22 cellular contexts compared by ENCODE assay signal in the genomic region with DNA sequence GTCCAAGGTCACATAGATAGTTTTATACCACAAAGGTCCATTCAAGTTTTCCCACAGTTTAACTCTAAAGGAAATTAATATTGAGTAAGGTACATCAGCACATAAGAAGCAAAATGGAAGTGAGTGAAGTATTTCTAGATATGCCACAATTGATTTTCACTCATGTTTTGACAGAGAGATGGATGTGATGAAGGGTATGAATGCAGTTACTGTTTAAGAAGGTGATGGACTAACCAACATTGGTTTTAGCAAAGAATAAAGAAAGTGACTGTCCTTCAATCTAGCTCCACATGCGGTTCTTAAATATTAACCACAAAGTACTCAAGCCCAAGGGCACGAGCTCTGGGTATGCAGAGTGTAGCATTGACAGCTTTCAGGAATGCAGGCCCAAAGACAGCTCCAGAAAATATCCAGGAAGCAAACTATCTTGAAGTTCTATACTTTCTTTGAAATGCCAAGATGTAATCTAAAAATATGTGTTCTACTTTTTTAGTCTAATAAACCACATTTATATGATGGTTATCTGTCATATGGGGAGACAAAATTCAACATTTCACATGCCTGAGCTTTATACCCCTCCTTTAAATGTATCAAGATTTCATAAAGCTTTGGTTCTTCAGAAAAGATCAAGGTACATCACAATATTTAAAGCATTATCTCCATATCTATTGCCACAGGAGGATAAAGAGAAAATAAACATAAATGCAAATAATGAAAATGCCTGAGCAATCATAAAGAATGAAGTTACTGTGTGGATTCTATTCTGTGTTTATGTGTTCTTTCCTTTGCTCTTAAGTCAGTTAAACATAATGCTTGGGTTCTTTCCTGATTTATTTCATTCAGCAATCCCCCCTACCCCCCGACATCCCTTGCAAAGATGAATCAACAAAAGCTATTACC. TPM values are rescaled to one million over a fixed set of nuclear protein-coding genes. Genes with fewer than 3 reads are reported as not detected.
DNase-seq lines count a peak whose midpoint lies in the region; ATAC-seq, FAIRE-seq and TF ChIP-seq lines count a peak whose summit lies in the region.
"Had no signal": no experiment of that assay in that cellular context is flagged by ENCODE, and none has a peak within 500 bp of the region (broad histone marks: within the 10 kb centered on the region; RNA-seq: fewer than 3 reads in every experiment).

No MANE protein-coding gene starts in this region.

- H3K79me2 ChIP-seq in mammary epithelial cell (ENCODE audit: insufficient read depth, low read length), result no peaks in the 10 kb centered on the region

- no peak overlapping the region for H3K9ac ChIP-seq in mammary epithelial cell (ENCODE audit: insufficient read depth, low read length)
- H3K9ac ChIP-seq: BLaER1 treated with 17β-estradiol and CSF1 and Interleukin-3, amounts not matched to agents 10 nM and 100 nM had no signal

- TF ChIP-seq POLR2A in body of pancreas (IDR thresholded peaks at IDR 0.05) (no peak), right lobe of liver (IDR thresholded peaks at IDR 0.05) (no peak)

- BruUV-seq in mammary epithelial cell (replicated peaks; lab: Mats Ljungman, UMichigan) (no TSS peak), MCF 10A (replicated peaks; lab: Mats Ljungman, UMichigan) (no TSS peak)

- H3K36me3 ChIP-seq in mammary epithelial cell (ENCODE audit: insufficient read depth, low read length) (no peaks in the 10 kb centered on the region), body of pancreas (replicated peaks in 1 of 2; ENCODE audit: insufficient read depth in 1 of 2, low read depth in 2 of 2) (no peaks in the 10 kb centered on the region), right lobe of liver (no peaks in the 10 kb centered on the region), tibial artery (no peaks in the 10 kb centered on the region), small intestine (ENCODE audit: control insufficient read depth in 2 of 2, insufficient read depth in 2 of 2, low read length in 2 of 2) (no peaks in the 10 kb centered on the region)
- H3K36me3 ChIP-seq: BLaER1 treated with 17β-estradiol and CSF1 and Interleukin-3, amounts not matched to agents 10 nM and 100 nM had no signal

- no peaks in the 10 kb centered on the region for H3K9me3 ChIP-seq in mammary epithelial cell (replicated peaks; ENCODE audit: insufficient read depth, low read length)
- no peaks in the 10 kb centered on the region for H3K9me3 ChIP-seq in body of pancreas
- H3K9me3 ChIP-seq in right lobe of liver, result no peaks in the 10 kb centered on the region
- no peaks in the 10 kb centered on the region for H3K9me3 ChIP-seq in tibial artery
- no peaks in the 10 kb centered on the region for H3K9me3 ChIP-seq in small intestine (ENCODE audit: control insufficient read depth, low read depth)
- H3K9me3 ChIP-seq: BLaER1 treated with 17β-estradiol and CSF1 and Interleukin-3, amounts not matched to agents 10 nM and 100 nM had no signal

- dilution Hi-C loops in mammary epithelial cell (cut with HindIII; ENCODE audit: low sequenced_read_pairs), result no loop called here

- WGBS in mammary epithelial cell (ENCODE audit: low coverage, missing lambda C conversion rate), result 26% methylated on average over 3 of the region's 3 CpGs
- WGBS in body of pancreas, 2 donors, result 16 to 21% methylated on average over 3 of the region's 3 CpGs
- 44% methylated on average over 3 of the region's 3 CpGs for WGBS in right lobe of liver (ENCODE audit: insufficient coverage, low coverage, low lambda C conversion rate, missing lambda C conversion rate)
- 33 to 59% (median 35%) methylated on average over 3 of the region's 3 CpGs for WGBS in small intestine, 3 donors

- no peak overlapping the region for H3K4me2 ChIP-seq in mammary epithelial cell (ENCODE audit: insufficient read depth, low read depth, low read length)
- H3K4me2 ChIP-seq: BLaER1 treated with 17β-estradiol and CSF1 and Interleukin-3, amounts not matched to agents 10 nM and 100 nM had no signal

- in situ Hi-C loops in mammary epithelial cell (cut with MboI; ENCODE audit: low sequenced_read_pairs in 2 of 2), result no loop called here

- POLR2A ChIA-PET in MCF 10A (lab: Yijun Ruan, JAX), result no interaction called here
- POLR2A ChIA-PET in activated CD4-positive, alpha-beta memory T cell treated with anti-CD3 and anti-CD28 coated beads, Interleukin-2, amount 10 ng/mL, durations not matched to agents 7 days and 5 days (lab: Charles Lee), result no interaction called here

- ATAC-seq in body of pancreas, result peak; percentile 90
- ATAC-seq in right lobe of liver, result peak; percentile 70 to 85 (median 73)
- ATAC-seq in HG02798 (IDR thresholded peaks at IDR 0.05; ENCODE audit: poor library complexity, unreplicated experiment), result no peak

- no peak overlapping the region for H3K27ac Mint-ChIP-seq in MCF 10A (ENCODE audit: low read depth, unreplicated experiment)
- H3K27ac Mint-ChIP-seq in activated CD4-positive, alpha-beta memory T cell treated with anti-CD3 and anti-CD28 coated beads, Interleukin-2, amount 10 ng/mL, durations not matched to agents 7 days and 5 days, result no peak overlapping the region
- H3K27ac Mint-ChIP-seq: CD8-positive, alpha-beta memory T cell had no signal

- no peaks in the 10 kb centered on the region for H4K20me1 ChIP-seq in mammary epithelial cell (ENCODE audit: insufficient read depth, low read length)
- H4K20me1 ChIP-seq: BLaER1 treated with 17β-estradiol and CSF1 and Interleukin-3, amounts not matched to agents 10 nM and 100 nM had no signal

- H3K4me3 ChIP-seq in mammary epithelial cell (replicated peaks in 1 of 3; ENCODE audit: insufficient read depth in 1 of 3, low read depth in 2 of 3, low read length in 3 of 3) (no peak overlapping the region), body of pancreas (no peak overlapping the region), right lobe of liver (no peak overlapping the region), tibial artery (no peak overlapping the region), small intestine (ENCODE audit: low read depth in 1 of 2, low read length in 2 of 2) (no peak overlapping the region)
- H3K4me3 ChIP-seq: BLaER1 treated with 17β-estradiol and CSF1 and Interleukin-3, amounts not matched to agents 10 nM and 100 nM had no signal

- no peaks in the 10 kb centered on the region for H3K9me3 Mint-ChIP-seq in MCF 10A (ENCODE audit: unreplicated experiment)
- no peaks in the 10 kb centered on the region for H3K9me3 Mint-ChIP-seq in activated CD4-positive, alpha-beta memory T cell treated with anti-CD3 and anti-CD28 coated beads, Interleukin-2, amount 10 ng/mL, durations not matched to agents 7 days and 5 days
- H3K9me3 Mint-ChIP-seq: CD8-positive, alpha-beta memory T cell had no signal

- H3K27me3 ChIP-seq in mammary epithelial cell (ENCODE audit: insufficient read depth, low read length) (peaks cover 2% of the 10 kb centered on the region), body of pancreas (no peaks in the 10 kb centered on the region), right lobe of liver (no peaks in the 10 kb centered on the region), tibial artery (peaks cover 0 to 4% of the 10 kb centered on the region in 2 donors), small intestine (ENCODE audit: control insufficient read depth in 2 of 2, insufficient read depth in 2 of 2, low read length in 2 of 2) (no peaks in the 10 kb centered on the region)
- H3K27me3 ChIP-seq: BLaER1 treated with 17β-estradiol and CSF1 and Interleukin-3, amounts not matched to agents 10 nM and 100 nM had no signal

- no peaks in the 10 kb centered on the region for H3K4me1 Mint-ChIP-seq in MCF 10A (ENCODE audit: insufficient read depth, unreplicated experiment)
- H3K4me1 Mint-ChIP-seq in activated CD4-positive, alpha-beta memory T cell treated with anti-CD3 and anti-CD28 coated beads, Interleukin-2, amount 10 ng/mL, durations not matched to agents 7 days and 5 days, result no peaks in the 10 kb centered on the region
- H3K4me1 Mint-ChIP-seq: CD8-positive, alpha-beta memory T cell had no signal

- intact Hi-C loops in mammary epithelial cell (cut with micrococcal nuclease), result loop anchor here (5.0 kb wide), 1 partner anchor 732 kb away; no protein-coding TSS in a partner anchor
- intact Hi-C loops in MCF 10A (cut with micrococcal nuclease), result no loop called here
- intact Hi-C loops in body of pancreas (cut with DNase I), result no loop called here
- intact Hi-C loops in right lobe of liver (cut with DNase I), result no loop called here
- intact Hi-C loops in tibial artery (cut with DNase I; ENCODE audit: low total_unique reads), result no loop called here

- CTCF ChIA-PET in mammary epithelial cell (lab: Charles Lee; ENCODE audit: low non-redundant PET), result interaction anchor here (0.5 kb wide), 1 partner anchor 8 kb away, joined by 5 read pairs; no protein-coding TSS in a partner anchor
- CTCF ChIA-PET in MCF 10A (lab: Yijun Ruan, JAX), result interaction anchor here (1.0 kb wide), 1 partner anchor 9 kb away, joined by 4 read pairs; no protein-coding TSS in a partner anchor
- CTCF ChIA-PET in activated CD4-positive, alpha-beta memory T cell treated with anti-CD3 and anti-CD28 coated beads, Interleukin-2, amount 10 ng/mL, durations not matched to agents 7 days and 5 days (lab: Charles Lee), result no interaction called here

- DNase-seq in mammary epithelial cell (peak; percentile 4), MCF 10A (ENCODE audit: unreplicated experiment) (no peak), body of pancreas (peak; percentile 29 to 64 (median 48)), right lobe of liver (no peak), tibial artery (no peak), small intestine (no peak)
- no peak for DNase-seq in activated CD4-positive, alpha-beta memory T cell treated with anti-CD3 and anti-CD28 coated beads, Interleukin-2, amount 10 ng/mL, durations not matched to agents 7 days and 5 days
- DNase-seq: CD8-positive, alpha-beta memory T cell; EL; H7; IMR-90; Karpas-422; MM.1S; NCI-H187; NCI-H226; OCI-M1; SHP77 treated with DMSO at 0.1 percent for 48 hours had no signal

- no peaks in the 10 kb centered on the region for H3K4me1 ChIP-seq in mammary epithelial cell (ENCODE audit: insufficient read depth, low read length)
- peaks cover 32% of the 10 kb centered on the region for H3K4me1 ChIP-seq in body of pancreas
- H3K4me1 ChIP-seq in right lobe of liver, result peaks cover 0 to 6% (median 0%) of the 10 kb centered on the region in 4 donors
- H3K4me1 ChIP-seq in tibial artery, result no peaks in the 10 kb centered on the region
- no peaks in the 10 kb centered on the region for H3K4me1 ChIP-seq in small intestine (ENCODE audit: control insufficient read depth in 2 of 2, insufficient read depth in 1 of 2, low read depth in 1 of 2, low read length in 1 of 2)
- H3K4me1 ChIP-seq: BLaER1 treated with 17β-estradiol and CSF1 and Interleukin-3, amounts not matched to agents 10 nM and 100 nM had no signal

- H3K4me3 Mint-ChIP-seq in MCF 10A (ENCODE audit: unreplicated experiment), result no peak overlapping the region
- H3K4me3 Mint-ChIP-seq in activated CD4-positive, alpha-beta memory T cell treated with anti-CD3 and anti-CD28 coated beads, Interleukin-2, amount 10 ng/mL, durations not matched to agents 7 days and 5 days, result no peak overlapping the region
- H3K4me3 Mint-ChIP-seq: CD8-positive, alpha-beta memory T cell had no signal

- H3K27me3 Mint-ChIP-seq in MCF 10A (ENCODE audit: insufficient read depth, unreplicated experiment), result peaks cover 80% of the 10 kb centered on the region
- H3K27me3 Mint-ChIP-seq in activated CD4-positive, alpha-beta memory T cell treated with anti-CD3 and anti-CD28 coated beads, Interleukin-2, amount 10 ng/mL, durations not matched to agents 7 days and 5 days, result peaks cover 13% of the 10 kb centered on the region

- TF ChIP-seq CTCF in mammary epithelial cell (conservative IDR thresholded peaks at IDR 0.05 in 1 of 2, IDR thresholded peaks at IDR 0.05 in 1 of 2; ENCODE audit: extremely low read depth in 1 of 2, insufficient read depth in 1 of 2, low read depth in 1 of 2, low read length in 2 of 2) (no peak), MCF 10A (IDR thresholded peaks at IDR 0.05; ENCODE audit: unreplicated experiment) (no peak), body of pancreas (IDR thresholded peaks at IDR 0.05) (no peak), right lobe of liver (IDR thresholded peaks at IDR 0.05) (no peak), tibial artery (IDR thresholded peaks at IDR 0.05) (no peak)

- H2AFZ ChIP-seq in mammary epithelial cell (ENCODE audit: low read depth, low read length), result no peak overlapping the region

- FAIRE-seq in small intestine (lab: Jason Lieb, UNC), result no peak
- FAIRE-seq: GM19239 had no signal

- H3K27ac ChIP-seq in mammary epithelial cell (ENCODE audit: insufficient read depth, low read depth, low read length), result no peak overlapping the region
- H3K27ac ChIP-seq in body of pancreas, result peak overlapping the region; percentile 8 to 41 (median 19)
- H3K27ac ChIP-seq in right lobe of liver, result no peak overlapping the region
- H3K27ac ChIP-seq in tibial artery, result no peak overlapping the region
- no peak overlapping the region for H3K27ac ChIP-seq in small intestine (ENCODE audit: low read depth in 1 of 2, low read length in 1 of 2)
- H3K27ac ChIP-seq: BLaER1 treated with 17β-estradiol and CSF1 and Interleukin-3, amounts not matched to agents 10 nM and 100 nM had no signal

- no peaks in the 10 kb centered on the region for H3K36me3 Mint-ChIP-seq in MCF 10A (ENCODE audit: insufficient read depth, unreplicated experiment)
- no peaks in the 10 kb centered on the region for H3K36me3 Mint-ChIP-seq in activated CD4-positive, alpha-beta memory T cell treated with anti-CD3 and anti-CD28 coated beads, Interleukin-2, amount 10 ng/mL, durations not matched to agents 7 days and 5 days (ENCODE audit: low read depth)
- H3K36me3 Mint-ChIP-seq: CD8-positive, alpha-beta memory T cell had no signal

RNA-seq across cellular contexts. Expression of gene SCN1A, which starts 6.7 kb away (rescaled TPM):
- under 1 TPM in 1 of 2 donors, not detected in 1; 0.50 TPM for total RNA-seq in mammary epithelial cell
- not detected for polyA plus RNA-seq in mammary epithelial cell
- not detected for polyA minus RNA-seq in mammary epithelial cell
- not detected in 2 replicates for total RNA-seq in MCF 10A (2022)
- total RNA-seq in body of pancreas, result not detected
- not detected for total RNA-seq in right lobe of liver
- under 1 TPM in 1 of 3 donors, not detected in 2; 0.18 TPM for polyA plus RNA-seq in small intestine
- not detected for total RNA-seq in activated CD4-positive, alpha-beta memory T cell treated with anti-CD3 and anti-CD28 coated beads, Interleukin-2, amount 10 ng/mL, durations not matched to agents 7 days and 5 days
- total RNA-seq: A172; CD8-positive, alpha-beta memory T cell; RPMI7951 had no signal
- polyA plus RNA-seq: CD8-positive, alpha-beta memory T cell; IMR-90 had no signal

Comparison
In these comparisons a context has a peak if more than half of its experiments do, and no peak if none do; other contexts are left out.
1. DNase-seq: peak in mammary epithelial cell (single experiment) and body of pancreas (4 of 4); none in MCF 10A (single experiment), right lobe of liver (0 of 3), tibial artery (0 of 2), small intestine (single experiment) and activated CD4-positive, alpha-beta memory T cell treated with anti-CD3 and anti-CD28 coated beads, Interleukin-2, amount 10 ng/mL, durations not matched to agents 7 days and 5 days (single experiment).
2. H3K27ac ChIP-seq: peak in body of pancreas (4 of 4); none in mammary epithelial cell (single experiment), right lobe of liver (0 of 3), tibial artery (0 of 2) and small intestine (0 of 2).